ENCODE assay signal across 11 cellular contexts in genomic region chr21:36860736-36861594, GRCh38.
A peak's percentile ranks its signal among the peaks of the same experiment; 100 is the strongest.
DNase-seq lines count a peak whose midpoint lies in the region; ATAC-seq, FAIRE-seq and TF ChIP-seq lines count a peak whose summit lies in the region.
"Had no signal": no experiment of that assay in that cellular context is flagged by ENCODE, and none has a peak within 500 bp of the region (broad histone marks: within the 10 kb centered on the region; RNA-seq: fewer than 3 reads in every experiment).

No MANE protein-coding gene starts in this region.

- CTCF ChIA-PET in AG04449 (lab: Yijun Ruan, JAX) = interaction anchor here (1.0 to 1.3 kb wide), 5 partner anchors 13 to 230 kb away, joined by 3 read pairs; no protein-coding TSS in a partner anchor
- CTCF ChIA-PET in K562 (lab: Yijun Ruan, JAX; ENCODE audit: low intra/inter-chr PET ratio) = no interaction called here

- H3K36me3 ChIP-seq in K562 (ENCODE audit: control insufficient read depth, insufficient read depth, low read length) (no peaks in the 10 kb centered on the region), liver (ENCODE audit: control insufficient read depth in 4 of 4, insufficient read depth in 3 of 4, low read depth in 1 of 4, low read length in 3 of 4) (no peaks in the 10 kb centered on the region)
- H3K36me3 ChIP-seq: neutrophil had no signal

- peaks cover 17% of the 10 kb centered on the region for H3K4me1 Mint-ChIP-seq in CD14-positive monocyte

- DNase-seq in AG04449 (ENCODE audit: low read depth, low spot score) = peak; percentile 49
- DNase-seq in HTR-8/SVneo (ENCODE audit: insufficient read length, low spot score) = peak; percentile 69
- DNase-seq in K562 (ENCODE audit: extremely low read depth in 1 of 4, low spot score in 3 of 4) = peak; percentile 26 to 37 (median 28)
- no peak for DNase-seq in CD14-positive monocyte (ENCODE audit: low spot score)
- DNase-seq in KG1 (lab: John Stamatoyannopoulos, UW) = no peak
- no peak for DNase-seq in activated effector memory CD4-positive, alpha-beta T cell treated with anti-CD3 and anti-CD28 coated beads, Interleukin-2, amount 50 U/mL, for 16 hours
- DNase-seq: amniotic stem cell, NCI-H748 treated with DMSO at 0.1 percent for 48 hours had no signal

- H4K20me1 ChIP-seq in K562 (replicated peaks; ENCODE audit: control insufficient read depth, insufficient read depth, low read length) = no peaks in the 10 kb centered on the region

- H3K27me3 Mint-ChIP-seq in CD14-positive monocyte (ENCODE audit: low read depth in 3 of 3) = peaks cover 0 to 3% (median 2%) of the 10 kb centered on the region in 3 donors

- no peaks in the 10 kb centered on the region for H3K79me2 ChIP-seq in K562 (ENCODE audit: control insufficient read depth, insufficient read depth, low read length)

- H3K36me3 Mint-ChIP-seq in CD14-positive monocyte = no peaks in the 10 kb centered on the region

- TF ChIP-seq POLR2A in K562 (conservative IDR thresholded peaks at IDR 0.05) = no peak

- H3K9ac ChIP-seq in K562 (ENCODE audit: insufficient read depth in 1 of 2, low read depth in 2 of 2, low read length in 2 of 2) (peak overlapping the region in 1 of 2 experiments; percentile 54; a peak in 2 of 4 replicates), liver (ENCODE audit: low read depth in 1 of 2, low read length in 2 of 2) (peak overlapping the region in 1 of 2 donors; percentile 27)

- POLR2A ChIA-PET in AG04449 (lab: Yijun Ruan, JAX) (no interaction called here), K562 (lab: Yijun Ruan, JAX) (interaction anchor here (0.6 to 1.4 kb wide), 11 partner anchors 10 to 808 kb away, joined by 3 to 5 read pairs (median 3); no protein-coding TSS in a partner anchor)

- TF ChIP-seq CTCF in AG04449 (IDR thresholded peaks at IDR 0.05; ENCODE audit: insufficient read depth, low read length, missing control alignments) = no peak
- no peak for TF ChIP-seq CTCF in K562 (IDR thresholded peaks at IDR 0.05 in 2 of 3, conservative IDR thresholded peaks at IDR 0.05 in 1 of 3; ENCODE audit: insufficient read depth in 2 of 3, low read depth in 1 of 3, low read length in 3 of 3)
- TF ChIP-seq CTCF in liver (IDR thresholded peaks at IDR 0.05; ENCODE audit: low read depth, low read length, missing input control) = no peak
- TF ChIP-seq CTCF in CD14-positive monocyte (IDR thresholded peaks at IDR 0.05) = no peak

- H3K27ac Mint-ChIP-seq in CD14-positive monocyte = peak overlapping the region in 2 of 7 donors; percentile 24 to 46

- H3K4me1 ChIP-seq in K562 (replicated peaks in 1 of 2; ENCODE audit: control insufficient read depth in 2 of 2, insufficient read depth in 2 of 2, low read length in 2 of 2) (peaks cover 2 to 18% of the 10 kb centered on the region in 2 experiments; a peak in 4 of 5 replicates), liver (ENCODE audit: control insufficient read depth in 4 of 4, insufficient read depth in 4 of 4, low read length in 3 of 4) (peaks cover 14 to 47% (median 32%) of the 10 kb centered on the region in 4 donors)

- peak; percentile 38 for ATAC-seq in K562
- no peak for ATAC-seq in GM21528 (IDR thresholded peaks at IDR 0.05; ENCODE audit: low FRiP score, unreplicated experiment)

- no peak overlapping the region for H3K4me3 ChIP-seq in AG04449 (ENCODE audit: low read depth, low read length)
- no peak overlapping the region for H3K4me3 ChIP-seq in K562
- peak overlapping the region in 1 of 3 donors; percentile 2 for H3K4me3 ChIP-seq in liver (ENCODE audit: low read depth in 1 of 3, low read length in 3 of 3)

- H3K4me2 ChIP-seq in K562 (ENCODE audit: insufficient read depth, low read length) = peak overlapping the region; percentile 65

- H2AFZ ChIP-seq in K562 (ENCODE audit: low read depth, low read length) = peak overlapping the region; percentile 83

- no peak for TF ChIP-seq RAD21 in K562 (CRISPR knock-in tag; conservative IDR thresholded peaks at IDR 0.05 in 1 of 2, IDR thresholded peaks at IDR 0.05 in 1 of 2)
- peak; percentile 34 to 42 for TF ChIP-seq RAD21 in liver (IDR thresholded peaks at IDR 0.05)

- no TSS peak for BruUV-seq in K562 (replicated peaks; lab: Mats Ljungman, UMichigan)

- FAIRE-seq in HTR-8/SVneo (lab: Jason Lieb, UNC) = peak; percentile 9
- FAIRE-seq in K562 (lab: Jason Lieb, UNC) = no peak

- H3K9me1 ChIP-seq in K562 (ENCODE audit: control insufficient read depth, insufficient read depth, low read length) = peaks cover 2% of the 10 kb centered on the region

- H3K27ac ChIP-seq in K562 (ENCODE audit: extremely low read depth, low read depth, low read length) = peak overlapping the region; percentile 72
- peak overlapping the region; percentile 79 to 89 for H3K27ac ChIP-seq in liver (ENCODE audit: low read depth in 1 of 2, low read length in 2 of 2)
- H3K27ac ChIP-seq: neutrophil had no signal

- 35% methylated on average over 8 of the region's 8 CpGs for WGBS in K562 (ENCODE audit: insufficient coverage, low coverage, missing lambda C conversion rate)
- WGBS in liver = 38% methylated on average over 8 of the region's 8 CpGs

- H3K27me3 ChIP-seq in K562 (ENCODE audit: control insufficient read depth in 2 of 2, insufficient read depth in 2 of 2, low read length in 2 of 2) (no peaks in the 10 kb centered on the region), liver (ENCODE audit: control insufficient read depth in 4 of 4, insufficient read depth in 4 of 4, low read length in 3 of 4) (no peaks in the 10 kb centered on the region)
- H3K27me3 ChIP-seq: neutrophil had no signal

- intact Hi-C loops in K562 (cut with micrococcal nuclease) (no loop called here), CD14-positive monocyte (cut with micrococcal nuclease) (no loop called here)

- in situ Hi-C loops in K562 (cut with MboI) = no loop called here

- H3K4me3 Mint-ChIP-seq in CD14-positive monocyte = no peak overlapping the region

- TF ChIP-seq EP300 in K562 (IDR thresholded peaks at IDR 0.05; ENCODE audit: low read length) = peak; percentile 28; the same call in 1 of the 2 replicates

- H3K9me3 ChIP-seq in K562 (replicated peaks; ENCODE audit: control insufficient read depth, insufficient read depth, low read depth, low read length) (no peaks in the 10 kb centered on the region), liver (ENCODE audit: control insufficient read depth in 4 of 4, low read length in 3 of 4) (no peaks in the 10 kb centered on the region)
- H3K9me3 ChIP-seq: neutrophil had no signal

- no peaks in the 10 kb centered on the region for H3K9me3 Mint-ChIP-seq in CD14-positive monocyte

TF ChIP-seq in K562, 482 proteins besides CTCF, POLR2A, EP300 and RAD21 (continues in another document):
- TF ChIP-seq SMAD2 (IDR thresholded peaks at IDR 0.05; ENCODE audit: low read depth, low read length) = no peak
- no peak for TF ChIP-seq RBM39 (optimal IDR thresholded peaks at IDR 0.05; ENCODE audit: low read depth, low read length)
- TF ChIP-seq FOSL1 (tag; conservative IDR thresholded peaks at IDR 0.05) = no peak
- peak; percentile 71 for TF ChIP-seq TEAD4 (IDR thresholded peaks at IDR 0.05; ENCODE audit: low read length)
- no peak for TF ChIP-seq TEAD4 (CRISPR knock-in tag; IDR thresholded peaks at IDR 0.05; ENCODE audit: borderline replicate concordance)
- no peak for TF ChIP-seq SAP30 (IDR thresholded peaks at IDR 0.05; ENCODE audit: borderline replicate concordance, insufficient read depth, low read depth, low read length, poor library complexity, severe bottlenecking)
- TF ChIP-seq THAP12 (CRISPR knock-in tag; IDR thresholded peaks at IDR 0.05) = no peak

TF ChIP-seq in liver, 16 proteins besides CTCF, POLR2A, EP300 and RAD21 (continues in another document):
- TF ChIP-seq ATF3 (IDR thresholded peaks at IDR 0.05) (peak; percentile 8), GABPA (IDR thresholded peaks at IDR 0.05 in 1 of 2, conservative IDR thresholded peaks at IDR 0.05 in 1 of 2) (no peak), JUND (IDR thresholded peaks at IDR 0.05) (peak in 1 of 2 donors; percentile 24), YY1 (IDR thresholded peaks at IDR 0.05) (peak; percentile 24), HNF4G (IDR thresholded peaks at IDR 0.05) (peak; percentile 47), ZBTB33 (IDR thresholded peaks at IDR 0.05) (no peak), FOXA2 (IDR thresholded peaks at IDR 0.05) (peak; percentile 89), HNF4A (conservative IDR thresholded peaks at IDR 0.05) (peak; percentile 78 to 86), TAF1 (conservative IDR thresholded peaks at IDR 0.05) (peak; percentile 33), RXRA (IDR thresholded peaks at IDR 0.05) (peak in 1 of 2 donors; percentile 48), EGR1 (IDR thresholded peaks at IDR 0.05; ENCODE audit: low read depth in 2 of 2) (no peak), MAX (IDR thresholded peaks at IDR 0.05) (no peak), SP1 (IDR thresholded peaks at IDR 0.05) (peak; percentile 73), NR2F2 (IDR thresholded peaks at IDR 0.05) (no peak)

Comparison
In these comparisons a context has a peak if more than half of its experiments do, and no peak if none do; other contexts are left out.
1. DNase-seq: peak in AG04449 (single experiment), HTR-8/SVneo (single experiment) and K562 (4 of 4); none in CD14-positive monocyte (single experiment), KG1 (single experiment) and activated effector memory CD4-positive, alpha-beta T cell treated with anti-CD3 and anti-CD28 coated beads, Interleukin-2, amount 50 U/mL, for 16 hours (single experiment).